In the genomic region with DNA sequence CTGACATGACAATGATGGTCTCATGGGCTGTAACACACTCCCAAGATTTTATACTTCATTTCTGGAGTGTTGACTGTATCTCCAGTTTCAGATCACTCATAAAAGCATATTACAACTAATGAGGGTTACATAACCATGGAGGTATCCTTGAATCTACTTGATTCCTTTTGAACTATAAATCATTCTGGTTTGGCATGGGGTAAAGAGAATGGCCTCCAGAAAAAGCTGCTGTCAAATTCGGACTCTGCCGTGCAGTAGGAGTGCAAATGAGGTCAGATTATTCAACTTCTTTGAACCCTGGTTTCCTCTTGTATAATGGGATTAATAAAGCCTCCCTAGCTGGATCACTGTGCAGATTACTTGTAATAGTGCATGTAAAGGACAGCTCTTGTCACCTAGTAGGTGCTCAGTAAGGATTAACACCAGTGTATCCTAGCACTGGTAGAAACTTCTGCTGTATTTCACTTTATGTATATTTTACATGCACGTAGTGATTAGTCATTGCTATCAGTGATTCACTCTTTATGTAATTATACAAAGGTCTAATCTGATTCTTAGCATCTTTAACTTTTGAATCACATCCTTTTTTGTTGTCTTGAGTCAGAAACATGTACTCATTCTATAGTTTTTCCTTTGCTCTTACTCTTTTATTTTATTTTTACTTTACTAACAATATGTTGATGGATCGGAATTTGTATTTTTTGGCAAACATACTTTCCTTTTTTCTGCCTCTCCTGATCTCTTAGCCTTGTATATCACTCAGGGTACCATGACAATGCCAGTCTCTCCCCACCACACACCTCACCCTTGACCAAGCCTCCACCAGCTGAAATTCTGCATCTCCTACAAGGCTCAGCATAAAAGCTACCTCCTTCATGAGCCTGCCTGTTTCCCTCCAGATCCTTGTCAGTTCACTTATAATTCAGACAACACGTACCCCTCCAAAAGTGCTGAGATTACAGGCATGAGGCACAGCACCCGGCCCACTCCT, we compare ENCODE assay signal across 11 cellular contexts. TPM values are rescaled to one million over a fixed set of nuclear protein-coding genes. Genes with fewer than 3 reads are reported as not detected.
DNase-seq lines count a peak whose midpoint lies in the region; ATAC-seq, FAIRE-seq and TF ChIP-seq lines count a peak whose summit lies in the region.
"Had no signal": no experiment of that assay in that cellular context is flagged by ENCODE, and none has a peak within 500 bp of the region (broad histone marks: within the 10 kb centered on the region; RNA-seq: fewer than 3 reads in every experiment).

No MANE protein-coding gene starts in this region.

- no peak for FAIRE-seq in D721Med (lab: Jason Lieb, UNC)

- DNase-seq in CD14-positive monocyte (ENCODE audit: low spot score) (no peak), HL-60 (ENCODE audit: low read depth in 1 of 2, low spot score in 1 of 2) (no peak), iris pigment epithelial cell (ENCODE audit: low read depth) (peak; percentile 82), HuH-7 (ENCODE audit: low spot score) (no peak), DMS53 treated with DMSO at 0.1 percent for 48 hours (lab: John Stamatoyannopoulos, UW; ENCODE audit: unreplicated experiment) (no peak), D721Med (ENCODE audit: insufficient read length, low spot score) (no peak)
- no peak for DNase-seq in activated naive CD4-positive, alpha-beta T cell treated with anti-CD3 and anti-CD28 coated beads, Interleukin-2, amount 50 U/mL, for 72 hours (ENCODE audit: low spot score in 2 of 2)
- DNase-seq: activated CD4-positive, CD25-positive, alpha-beta regulatory T cell; NCI-H69; transverse colon had no signal

- H3K9me3 Mint-ChIP-seq in CD14-positive monocyte: no peaks in the 10 kb centered on the region
- no peaks in the 10 kb centered on the region for H3K9me3 Mint-ChIP-seq in activated naive CD4-positive, alpha-beta T cell treated with anti-CD3 and anti-CD28 coated beads, Interleukin-2, amount 50 U/mL, for 72 hours

- ATAC-seq in activated naive CD4-positive, alpha-beta T cell treated with anti-CD3 and anti-CD28 coated beads, Interleukin-2, amount 50 U/mL, for 72 hours: peak; percentile 45 to 63
- ATAC-seq in HG02798 (IDR thresholded peaks at IDR 0.05; ENCODE audit: poor library complexity, unreplicated experiment): no peak

- intact Hi-C loops in CD14-positive monocyte (cut with micrococcal nuclease): loop anchor here (10.0 kb wide), 1 partner anchor 359 kb away; the partner anchor contains the start of gene ZNF326 (in 2 of the 2)

- TF ChIP-seq CTCF in CD14-positive monocyte (IDR thresholded peaks at IDR 0.05) (no peak), HL-60 (IDR thresholded peaks at IDR 0.05; ENCODE audit: insufficient read depth, low read length) (no peak), D721Med (IDR thresholded peaks at IDR 0.05; ENCODE audit: insufficient read depth, missing control alignments) (no peak)

- peaks cover 65% of the 10 kb centered on the region for H3K4me1 Mint-ChIP-seq in CD14-positive monocyte

- peak overlapping the region; percentile 11 to 80 (median 72) for H3K27ac Mint-ChIP-seq in CD14-positive monocyte
- peak overlapping the region; percentile 88 to 91 for H3K27ac Mint-ChIP-seq in activated naive CD4-positive, alpha-beta T cell treated with anti-CD3 and anti-CD28 coated beads, Interleukin-2, amount 50 U/mL, for 72 hours

- no peak overlapping the region for H3K27ac ChIP-seq in HL-60 (replicated peaks)
- H3K27ac ChIP-seq: transverse colon had no signal

- H3K36me3 Mint-ChIP-seq in CD14-positive monocyte: peaks cover 3 to 6% of the 10 kb centered on the region in 2 donors
- peaks cover 22 to 30% of the 10 kb centered on the region in 2 donors for H3K36me3 Mint-ChIP-seq in activated naive CD4-positive, alpha-beta T cell treated with anti-CD3 and anti-CD28 coated beads, Interleukin-2, amount 50 U/mL, for 72 hours

- H3K4me3 Mint-ChIP-seq in CD14-positive monocyte: peak overlapping the region; percentile 13 to 53

- peak overlapping the region; percentile 90 for H3K4me3 ChIP-seq in HL-60 (replicated peaks; ENCODE audit: insufficient read depth, low read length)
- H3K4me3 ChIP-seq: transverse colon had no signal

- no peaks in the 10 kb centered on the region for H3K27me3 Mint-ChIP-seq in CD14-positive monocyte (ENCODE audit: low read depth in 3 of 3)

- H3K27me3 ChIP-seq in HL-60 (ENCODE audit: insufficient read depth, poor library complexity, severe bottlenecking): no peaks in the 10 kb centered on the region

RNA-seq across cellular contexts. Expression of gene LRRC8C, which starts 3.2 kb away (rescaled TPM):
- polyA plus RNA-seq in CD14-positive monocyte: 10 to 100 TPM; 13.0 to 18.6 TPM
- total RNA-seq in activated naive CD4-positive, alpha-beta T cell treated with anti-CD3 and anti-CD28 coated beads, Interleukin-2, amount 50 U/mL, for 72 hours: 10 to 100 TPM; 27.0 to 31.7 TPM
